Comparison of ENCODE assay signal across 8 cellular contexts in the genomic region with DNA sequence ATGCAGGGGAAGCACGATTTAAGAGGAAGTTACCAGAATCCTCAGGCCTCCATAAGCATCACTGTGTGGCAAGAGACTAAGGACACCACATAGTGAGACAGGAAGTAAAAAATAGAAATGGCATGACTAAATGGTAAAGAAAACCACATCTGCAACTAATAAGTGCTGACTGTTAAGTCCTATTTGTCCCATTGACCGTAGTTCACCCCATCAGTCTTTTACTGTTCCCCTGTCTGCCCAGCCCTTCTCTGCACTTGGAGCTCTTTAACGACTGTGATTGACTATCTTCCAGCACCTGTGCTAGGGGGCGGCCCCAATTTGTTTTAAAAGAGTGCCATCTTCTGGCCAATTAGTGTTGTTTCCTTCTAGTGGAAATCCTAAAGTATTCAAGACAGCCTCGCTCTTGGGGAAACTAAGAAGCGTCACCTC.
DNase-seq lines count a peak whose midpoint lies in the region; ATAC-seq lines count a peak whose summit lies in the region.

No MANE protein-coding gene starts in this region.

- no peak overlapping the region for H2AFZ ChIP-seq in mesenchymal stem cell (ENCODE audit: low read depth, low read length)

- no peak overlapping the region for H4K91ac ChIP-seq in mesenchymal stem cell (ENCODE audit: low read length)

- H4K8ac ChIP-seq in mesenchymal stem cell (ENCODE audit: low read length) = no peak overlapping the region

- no peak overlapping the region for H3K27ac Mint-ChIP-seq in activated CD4-positive, alpha-beta T cell treated with anti-CD3 and anti-CD28 coated beads, Interleukin-2, amount 10 ng/mL, durations not matched to agents 7 days and 5 days
- no peak overlapping the region for H3K27ac Mint-ChIP-seq in stimulated activated memory B cell treated with anti-CD40 and anti-IgM and Interleukin-4, amounts not matched to agents 10 μg/mL and 1 μg/mL and 100 μg/mL, for 72 hours

- H3K4ac ChIP-seq in mesenchymal stem cell (ENCODE audit: low read depth in 1 of 2, low read length in 2 of 2) = no peak overlapping the region

- no peak overlapping the region for H3K4me3 ChIP-seq in mesenchymal stem cell (ENCODE audit: insufficient read depth in 1 of 2, low read depth in 1 of 2, low read length in 2 of 2)

- peaks cover 5% of the 10 kb centered on the region for H3K9me3 ChIP-seq in mesenchymal stem cell (ENCODE audit: control insufficient read depth, low read length)

- no peak overlapping the region for H3K4me3 Mint-ChIP-seq in activated CD4-positive, alpha-beta T cell treated with anti-CD3 and anti-CD28 coated beads, Interleukin-2, amount 10 ng/mL, durations not matched to agents 7 days and 5 days
- no peak overlapping the region for H3K4me3 Mint-ChIP-seq in stimulated activated memory B cell treated with anti-CD40 and anti-IgM and Interleukin-4, amounts not matched to agents 10 μg/mL and 1 μg/mL and 100 μg/mL, for 72 hours

- H3K14ac ChIP-seq in mesenchymal stem cell (ENCODE audit: low read length in 2 of 2) = no peak overlapping the region

- no peaks in the 10 kb centered on the region for H3K36me3 Mint-ChIP-seq in activated CD4-positive, alpha-beta T cell treated with anti-CD3 and anti-CD28 coated beads, Interleukin-2, amount 10 ng/mL, durations not matched to agents 7 days and 5 days (ENCODE audit: low read depth)
- no peaks in the 10 kb centered on the region for H3K36me3 Mint-ChIP-seq in stimulated activated memory B cell treated with anti-CD40 and anti-IgM and Interleukin-4, amounts not matched to agents 10 μg/mL and 1 μg/mL and 100 μg/mL, for 72 hours

- CTCF ChIA-PET in activated CD4-positive, alpha-beta T cell treated with anti-CD3 and anti-CD28 coated beads, Interleukin-2, amount 10 ng/mL, durations not matched to agents 7 days and 5 days (lab: Charles Lee) = interaction anchor here (0.5 to 1.3 kb wide), 6 partner anchors 9 to 493 kb away, joined by 3 to 5 read pairs (median 3); no protein-coding TSS in a partner anchor

- DNase-seq in Right ventricle myocardium inferior (ENCODE audit: missing footprints) = no peak
- DNase-seq in cardiac septum (ENCODE audit: low spot score) = no peak
- DNase-seq in NCI-H510A treated with DMSO at 0.1 percent for 48 hours (lab: John Stamatoyannopoulos, UW) = peak; percentile 68
- peak; percentile 37 for DNase-seq in activated CD4-positive, alpha-beta T cell treated with anti-CD3 and anti-CD28 coated beads, Interleukin-2, amount 10 ng/mL, durations not matched to agents 7 days and 5 days
- peak; percentile 23 for DNase-seq in effector CD4-positive, alpha-beta T cell
- DNase-seq in mesenchymal stem cell = peak; percentile 57

- no peak overlapping the region for H2BK120ac ChIP-seq in mesenchymal stem cell (ENCODE audit: low read depth, low read length)

- H3K9me3 Mint-ChIP-seq in activated CD4-positive, alpha-beta T cell treated with anti-CD3 and anti-CD28 coated beads, Interleukin-2, amount 10 ng/mL, durations not matched to agents 7 days and 5 days = no peaks in the 10 kb centered on the region
- no peaks in the 10 kb centered on the region for H3K9me3 Mint-ChIP-seq in stimulated activated memory B cell treated with anti-CD40 and anti-IgM and Interleukin-4, amounts not matched to agents 10 μg/mL and 1 μg/mL and 100 μg/mL, for 72 hours

- intact Hi-C loops in Right ventricle myocardium inferior (cut with DNase I) (loop anchor here (1.0 kb wide), 1 partner anchor 191 kb away; no protein-coding TSS in a partner anchor), cardiac septum (cut with DNase I) (no loop called here)

- 26% methylated on average over 3 of the region's 6 CpGs for WGBS in mesenchymal stem cell

- H3K23ac ChIP-seq in mesenchymal stem cell (ENCODE audit: low read length in 2 of 2) = no peak overlapping the region

- H3K18ac ChIP-seq in mesenchymal stem cell (ENCODE audit: low read depth in 1 of 2, low read length in 2 of 2) = no peak overlapping the region

- peaks cover 9% of the 10 kb centered on the region for H3K4me1 Mint-ChIP-seq in activated CD4-positive, alpha-beta T cell treated with anti-CD3 and anti-CD28 coated beads, Interleukin-2, amount 10 ng/mL, durations not matched to agents 7 days and 5 days
- H3K4me1 Mint-ChIP-seq in stimulated activated memory B cell treated with anti-CD40 and anti-IgM and Interleukin-4, amounts not matched to agents 10 μg/mL and 1 μg/mL and 100 μg/mL, for 72 hours = peaks cover 6% of the 10 kb centered on the region

- no peak overlapping the region for H3K9ac ChIP-seq in mesenchymal stem cell (ENCODE audit: low read length)

- ATAC-seq in Right ventricle myocardium inferior = peak; percentile 86
- ATAC-seq in HG03354 (IDR thresholded peaks at IDR 0.05; ENCODE audit: poor library complexity, severe bottlenecking, unreplicated experiment) = peak; percentile 91
- peak; percentile 69 for ATAC-seq in stimulated activated memory B cell treated with anti-CD40 and anti-IgM and Interleukin-4, amounts not matched to agents 10 μg/mL and 1 μg/mL and 100 μg/mL, for 72 hours

- H2BK15ac ChIP-seq in mesenchymal stem cell (ENCODE audit: low read depth, poor library complexity, severe bottlenecking) = no peak overlapping the region

- no peak overlapping the region for H3K27ac ChIP-seq in mesenchymal stem cell (ENCODE audit: low read length, poor library complexity, severe bottlenecking)

- H2BK5ac ChIP-seq in mesenchymal stem cell (ENCODE audit: low read depth, low read length, poor library complexity, severe bottlenecking) = no peak overlapping the region

- H2BK12ac ChIP-seq in mesenchymal stem cell (ENCODE audit: low read length in 2 of 2) = no peak overlapping the region

- no peaks in the 10 kb centered on the region for H3K27me3 Mint-ChIP-seq in activated CD4-positive, alpha-beta T cell treated with anti-CD3 and anti-CD28 coated beads, Interleukin-2, amount 10 ng/mL, durations not matched to agents 7 days and 5 days
- H3K27me3 Mint-ChIP-seq in stimulated activated memory B cell treated with anti-CD40 and anti-IgM and Interleukin-4, amounts not matched to agents 10 μg/mL and 1 μg/mL and 100 μg/mL, for 72 hours = no peaks in the 10 kb centered on the region

- H3K4me1 ChIP-seq in mesenchymal stem cell (ENCODE audit: control insufficient read depth, insufficient read depth, low read depth, low read length) = no peaks in the 10 kb centered on the region

- H3K79me1 ChIP-seq in mesenchymal stem cell (replicated peaks; ENCODE audit: low read length, poor library complexity, severe bottlenecking) = no peaks in the 10 kb centered on the region

- POLR2A ChIA-PET in activated CD4-positive, alpha-beta T cell treated with anti-CD3 and anti-CD28 coated beads, Interleukin-2, amount 10 ng/mL, durations not matched to agents 7 days and 5 days (lab: Charles Lee) = no interaction called here

- no peaks in the 10 kb centered on the region for H3K36me3 ChIP-seq in mesenchymal stem cell (ENCODE audit: control insufficient read depth in 1 of 2, insufficient read depth in 2 of 2, low read depth in 1 of 2, low read length in 2 of 2)

- H3K4me2 ChIP-seq in mesenchymal stem cell (ENCODE audit: low read length, poor library complexity, severe bottlenecking) = no peak overlapping the region

- no peak overlapping the region for H2AK5ac ChIP-seq in mesenchymal stem cell (ENCODE audit: low read length, severe bottlenecking)

- H3K27me3 ChIP-seq in mesenchymal stem cell (ENCODE audit: control insufficient read depth in 1 of 2, insufficient read depth in 1 of 2, low read length in 2 of 2) = peaks cover 0 to 27% of the 10 kb centered on the region in 2 experiments

Comparison
In these comparisons a context has a peak if more than half of its experiments do, and no peak if none do; other contexts are left out.
1. DNase-seq: peak in NCI-H510A treated with DMSO at 0.1 percent for 48 hours (single experiment), activated CD4-positive, alpha-beta T cell treated with anti-CD3 and anti-CD28 coated beads, Interleukin-2, amount 10 ng/mL, durations not matched to agents 7 days and 5 days (single experiment), effector CD4-positive, alpha-beta T cell (single experiment) and mesenchymal stem cell (single experiment); none in Right ventricle myocardium inferior (single experiment) and cardiac septum (single experiment).
2. Peak in every context shown above with its lines, with median percentiles within 50 percentile points of each other: ATAC-seq.